Comparison of ENCODE assay signal across 19 cellular contexts in genomic region chr3:53688066-53688465, GRCh38.
DNase-seq lines count a peak whose midpoint lies in the region; ATAC-seq and TF ChIP-seq lines count a peak whose summit lies in the region.
"Had no signal": no experiment of that assay in that cellular context is flagged by ENCODE, and none has a peak within 500 bp of the region (broad histone marks: within the 10 kb centered on the region; RNA-seq: fewer than 3 reads in every experiment).

No MANE protein-coding gene starts in this region.

- H3K9me3 ChIP-seq in cardiac muscle cell (ENCODE audit: low read depth), result no peaks in the 10 kb centered on the region
- no peaks in the 10 kb centered on the region for H3K9me3 ChIP-seq in left ventricle myocardium inferior (replicated peaks)
- H3K9me3 ChIP-seq: BLaER1, Caco-2 had no signal

- H3K4me3 Mint-ChIP-seq in WTC11 (no peak overlapping the region), nephron (no peak overlapping the region)
- H3K4me3 Mint-ChIP-seq in stimulated activated memory B cell treated with anti-CD40 and anti-IgM and Interleukin-4, amounts not matched to agents 10 μg/mL and 1 μg/mL and 100 μg/mL, for 72 hours, result no peak overlapping the region
- H3K4me3 Mint-ChIP-seq in activated CD4-positive, alpha-beta memory T cell treated with anti-CD3 and anti-CD28 coated beads, Interleukin-2, amount 10 ng/mL, durations not matched to agents 7 days and 5 days, result no peak overlapping the region
- H3K4me3 Mint-ChIP-seq in stimulated activated naive CD8-positive, alpha-beta T cell treated with anti-CD3 and anti-CD28 coated beads, Interleukin-15, amount 100 ng/mL, for 72 hours, result no peak overlapping the region
- H3K4me3 Mint-ChIP-seq: B cell; CD4-positive, CD25-positive, alpha-beta regulatory T cell; CD8-positive, alpha-beta T cell had no signal

- H3K36me3 ChIP-seq in cardiac muscle cell (no peaks in the 10 kb centered on the region), left ventricle myocardium inferior (no peaks in the 10 kb centered on the region)
- H3K36me3 ChIP-seq: BLaER1 had no signal

- H3K4me1 ChIP-seq in cardiac muscle cell (ENCODE audit: low read depth) (peaks cover 38% of the 10 kb centered on the region), left ventricle myocardium inferior (peaks cover 2% of the 10 kb centered on the region)
- H3K4me1 ChIP-seq: BLaER1 had no signal

- no peaks in the 10 kb centered on the region for H3K27me3 ChIP-seq in cardiac muscle cell
- H3K27me3 ChIP-seq in left ventricle myocardium inferior (ENCODE audit: low read depth), result peaks cover 15% of the 10 kb centered on the region
- H3K27me3 ChIP-seq: BLaER1 had no signal

- H3K4me1 Mint-ChIP-seq in WTC11 (no peaks in the 10 kb centered on the region), nephron (peaks cover 25% of the 10 kb centered on the region)
- no peaks in the 10 kb centered on the region for H3K4me1 Mint-ChIP-seq in stimulated activated memory B cell treated with anti-CD40 and anti-IgM and Interleukin-4, amounts not matched to agents 10 μg/mL and 1 μg/mL and 100 μg/mL, for 72 hours
- peaks cover 7% of the 10 kb centered on the region for H3K4me1 Mint-ChIP-seq in activated CD4-positive, alpha-beta memory T cell treated with anti-CD3 and anti-CD28 coated beads, Interleukin-2, amount 10 ng/mL, durations not matched to agents 7 days and 5 days
- H3K4me1 Mint-ChIP-seq in stimulated activated naive CD8-positive, alpha-beta T cell treated with anti-CD3 and anti-CD28 coated beads, Interleukin-15, amount 100 ng/mL, for 72 hours, result no peaks in the 10 kb centered on the region
- H3K4me1 Mint-ChIP-seq: B cell; CD4-positive, CD25-positive, alpha-beta regulatory T cell had no signal

- intact Hi-C loops in left ventricle myocardium inferior (cut with micrococcal nuclease), result no loop called here

- TF ChIP-seq CTCF in cardiac muscle cell (IDR thresholded peaks at IDR 0.05; ENCODE audit: low read depth, low read length) (no peak), left ventricle myocardium inferior (IDR thresholded peaks at IDR 0.05; ENCODE audit: borderline replicate concordance) (no peak), WTC11 (IDR thresholded peaks at IDR 0.05) (no peak), nephron (IDR thresholded peaks at IDR 0.05; ENCODE audit: unreplicated experiment in 3 of 3) (no peak)

- no peaks in the 10 kb centered on the region for H3K9me3 Mint-ChIP-seq in WTC11
- H3K9me3 Mint-ChIP-seq in nephron, result no peaks in the 10 kb centered on the region
- no peaks in the 10 kb centered on the region for H3K9me3 Mint-ChIP-seq in stimulated activated memory B cell treated with anti-CD40 and anti-IgM and Interleukin-4, amounts not matched to agents 10 μg/mL and 1 μg/mL and 100 μg/mL, for 72 hours
- no peaks in the 10 kb centered on the region for H3K9me3 Mint-ChIP-seq in activated CD4-positive, alpha-beta memory T cell treated with anti-CD3 and anti-CD28 coated beads, Interleukin-2, amount 10 ng/mL, durations not matched to agents 7 days and 5 days
- no peaks in the 10 kb centered on the region for H3K9me3 Mint-ChIP-seq in stimulated activated naive CD8-positive, alpha-beta T cell treated with anti-CD3 and anti-CD28 coated beads, Interleukin-15, amount 100 ng/mL, for 72 hours
- H3K9me3 Mint-ChIP-seq: CD4-positive, CD25-positive, alpha-beta regulatory T cell; CD8-positive, alpha-beta T cell had no signal

- peak overlapping the region; percentile 84 for H3K27ac ChIP-seq in cardiac muscle cell
- no peak overlapping the region for H3K27ac ChIP-seq in left ventricle myocardium inferior (replicated peaks)
- H3K27ac ChIP-seq: 22Rv1, BLaER1, C4-2B had no signal

- ATAC-seq in WTC11 (peak; percentile 59), GM21825 (IDR thresholded peaks at IDR 0.05; ENCODE audit: unreplicated experiment) (no peak)
- ATAC-seq in stimulated activated memory B cell treated with anti-CD40 and anti-IgM and Interleukin-4, amounts not matched to agents 10 μg/mL and 1 μg/mL and 100 μg/mL, for 72 hours, result peak; percentile 49
- no peak for ATAC-seq in stimulated activated naive CD8-positive, alpha-beta T cell treated with anti-CD3 and anti-CD28 coated beads, Interleukin-15, amount 100 ng/mL, for 72 hours
- ATAC-seq: CD8-positive, alpha-beta T cell had no signal

- POLR2A ChIA-PET in WTC11 (lab: Charles Lee), result no interaction called here
- POLR2A ChIA-PET in activated CD4-positive, alpha-beta memory T cell treated with anti-CD3 and anti-CD28 coated beads, Interleukin-2, amount 10 ng/mL, durations not matched to agents 7 days and 5 days (lab: Charles Lee), result no interaction called here

- H3K27me3 Mint-ChIP-seq in WTC11 (ENCODE audit: low read depth), result no peaks in the 10 kb centered on the region; the same call in 1 of the 2 replicates
- H3K27me3 Mint-ChIP-seq in nephron (ENCODE audit: low read depth), result peaks cover 4% of the 10 kb centered on the region
- peaks cover 17% of the 10 kb centered on the region for H3K27me3 Mint-ChIP-seq in stimulated activated memory B cell treated with anti-CD40 and anti-IgM and Interleukin-4, amounts not matched to agents 10 μg/mL and 1 μg/mL and 100 μg/mL, for 72 hours
- peaks cover 31% of the 10 kb centered on the region for H3K27me3 Mint-ChIP-seq in activated CD4-positive, alpha-beta memory T cell treated with anti-CD3 and anti-CD28 coated beads, Interleukin-2, amount 10 ng/mL, durations not matched to agents 7 days and 5 days
- peaks cover 28% of the 10 kb centered on the region for H3K27me3 Mint-ChIP-seq in stimulated activated naive CD8-positive, alpha-beta T cell treated with anti-CD3 and anti-CD28 coated beads, Interleukin-15, amount 100 ng/mL, for 72 hours

- CTCF ChIA-PET in WTC11 (lab: Charles Lee), result no interaction called here
- CTCF ChIA-PET in activated CD4-positive, alpha-beta memory T cell treated with anti-CD3 and anti-CD28 coated beads, Interleukin-2, amount 10 ng/mL, durations not matched to agents 7 days and 5 days (lab: Charles Lee), result interaction anchor here (1.0 to 2.5 kb wide), 3 partner anchors 8 to 46 kb away, joined by 3 to 10 read pairs (median 3); no protein-coding TSS in a partner anchor

- no peak overlapping the region for H3K27ac Mint-ChIP-seq in WTC11
- H3K27ac Mint-ChIP-seq in nephron, result peak overlapping the region in 2 of 3 experiments; percentile 33 to 81
- H3K27ac Mint-ChIP-seq in stimulated activated memory B cell treated with anti-CD40 and anti-IgM and Interleukin-4, amounts not matched to agents 10 μg/mL and 1 μg/mL and 100 μg/mL, for 72 hours, result no peak overlapping the region
- H3K27ac Mint-ChIP-seq in activated CD4-positive, alpha-beta memory T cell treated with anti-CD3 and anti-CD28 coated beads, Interleukin-2, amount 10 ng/mL, durations not matched to agents 7 days and 5 days, result no peak overlapping the region
- H3K27ac Mint-ChIP-seq in stimulated activated naive CD8-positive, alpha-beta T cell treated with anti-CD3 and anti-CD28 coated beads, Interleukin-15, amount 100 ng/mL, for 72 hours, result no peak overlapping the region
- H3K27ac Mint-ChIP-seq: B cell; CD4-positive, CD25-positive, alpha-beta regulatory T cell; CD8-positive, alpha-beta T cell had no signal

- H3K4me3 ChIP-seq in cardiac muscle cell, result no peak overlapping the region
- no peak overlapping the region for H3K4me3 ChIP-seq in left ventricle myocardium inferior
- H3K4me3 ChIP-seq: BLaER1 had no signal

- H3K36me3 Mint-ChIP-seq in WTC11 (no peaks in the 10 kb centered on the region), nephron (ENCODE audit: low read depth) (no peaks in the 10 kb centered on the region)
- H3K36me3 Mint-ChIP-seq in stimulated activated memory B cell treated with anti-CD40 and anti-IgM and Interleukin-4, amounts not matched to agents 10 μg/mL and 1 μg/mL and 100 μg/mL, for 72 hours, result no peaks in the 10 kb centered on the region
- H3K36me3 Mint-ChIP-seq in activated CD4-positive, alpha-beta memory T cell treated with anti-CD3 and anti-CD28 coated beads, Interleukin-2, amount 10 ng/mL, durations not matched to agents 7 days and 5 days (ENCODE audit: low read depth), result peaks cover 2% of the 10 kb centered on the region
- H3K36me3 Mint-ChIP-seq: CD4-positive, CD25-positive, alpha-beta regulatory T cell; CD8-positive, alpha-beta T cell had no signal

- DNase-seq in cardiac muscle cell (ENCODE audit: low read depth in 1 of 2, low spot score in 1 of 2) (no peak), left ventricle myocardium inferior (no peak), WTC11 (ENCODE audit: low spot score) (no peak)
- no peak for DNase-seq in activated CD4-positive, alpha-beta memory T cell treated with anti-CD3 and anti-CD28 coated beads, Interleukin-2, amount 10 ng/mL, durations not matched to agents 7 days and 5 days
- DNase-seq in stimulated activated naive CD8-positive, alpha-beta T cell treated with anti-CD3 and anti-CD28 coated beads, Interleukin-15, amount 100 ng/mL, for 72 hours, result no peak
- DNase-seq: Caco-2; CD4-positive, CD25-positive, alpha-beta regulatory T cell; CD8-positive, alpha-beta T cell; DMS153; DND-41; GOT3; HCEC 1CT had no signal

TF ChIP-seq in WTC11, 78 proteins besides CTCF, POLR2A, EP300 and RAD21 (continues in another document):
- TF ChIP-seq NFYB (CRISPR knock-in tag; conservative IDR thresholded peaks at IDR 0.05; ENCODE audit: low read depth) (no peak), ZNF263 (CRISPR knock-in tag; IDR thresholded peaks at IDR 0.05; ENCODE audit: low read depth) (no peak), JAZF1 (CRISPR knock-in tag; IDR thresholded peaks at IDR 0.05) (no peak), ZNF416 (CRISPR knock-in tag; IDR thresholded peaks at IDR 0.05) (no peak), ZNF423 (CRISPR knock-in tag; IDR thresholded peaks at IDR 0.05) (no peak), ZNF219 (CRISPR knock-in tag; IDR thresholded peaks at IDR 0.05; ENCODE audit: borderline replicate concordance) (no peak), GABPB1 (CRISPR knock-in tag; IDR thresholded peaks at IDR 0.05) (no peak), FOXK1 (CRISPR knock-in tag; IDR thresholded peaks at IDR 0.05) (no peak), ESRRA (CRISPR knock-in tag; IDR thresholded peaks at IDR 0.05; ENCODE audit: borderline replicate concordance) (no peak), ATF1 (CRISPR knock-in tag; IDR thresholded peaks at IDR 0.05) (no peak)
- TF ChIP-seq, protein P1, sequence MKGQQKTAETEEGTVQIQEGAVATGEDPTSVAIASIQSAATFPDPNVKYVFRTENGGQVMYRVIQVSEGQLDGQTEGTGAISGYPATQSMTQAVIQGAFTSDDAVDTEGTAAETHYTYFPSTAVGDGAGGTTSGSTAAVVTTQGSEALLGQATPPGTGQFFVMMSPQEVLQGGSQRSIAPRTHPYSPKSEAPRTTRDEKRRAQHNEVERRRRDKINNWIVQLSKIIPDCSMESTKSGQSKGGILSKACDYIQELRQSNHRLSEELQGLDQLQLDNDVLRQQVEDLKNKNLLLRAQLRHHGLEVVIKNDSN (CRISPR knock-in tag; IDR thresholded peaks at IDR 0.05), result no peak

Comparison
In these comparisons a context has a peak if more than half of its experiments do, and no peak if none do; other contexts are left out.
1. ATAC-seq: peak in WTC11 (single experiment) and stimulated activated memory B cell treated with anti-CD40 and anti-IgM and Interleukin-4, amounts not matched to agents 10 μg/mL and 1 μg/mL and 100 μg/mL, for 72 hours (single experiment); none in GM21825 (single experiment) and stimulated activated naive CD8-positive, alpha-beta T cell treated with anti-CD3 and anti-CD28 coated beads, Interleukin-15, amount 100 ng/mL, for 72 hours (single experiment).
2. H3K27ac Mint-ChIP-seq: peak in nephron (2 of 3); none in WTC11 (single experiment), stimulated activated memory B cell treated with anti-CD40 and anti-IgM and Interleukin-4, amounts not matched to agents 10 μg/mL and 1 μg/mL and 100 μg/mL, for 72 hours (single experiment), activated CD4-positive, alpha-beta memory T cell treated with anti-CD3 and anti-CD28 coated beads, Interleukin-2, amount 10 ng/mL, durations not matched to agents 7 days and 5 days (single experiment) and stimulated activated naive CD8-positive, alpha-beta T cell treated with anti-CD3 and anti-CD28 coated beads, Interleukin-15, amount 100 ng/mL, for 72 hours (0 of 2).